12 cellular contexts compared by ENCODE assay signal in genomic region chr2:169891593-169892298, GRCh38.
DNase-seq lines count a peak whose midpoint lies in the region; ATAC-seq, FAIRE-seq and TF ChIP-seq lines count a peak whose summit lies in the region.
"Had no signal": no experiment of that assay in that cellular context is flagged by ENCODE, and none has a peak within 500 bp of the region (broad histone marks: within the 10 kb centered on the region; RNA-seq: fewer than 3 reads in every experiment).

No MANE protein-coding gene starts in this region.

- peaks cover 20% of the 10 kb centered on the region for H3K4me1 ChIP-seq in adipocyte (ENCODE audit: control insufficient read depth, insufficient read depth, low read length)
- H3K4me1 ChIP-seq: BLaER1 had no signal

- peaks cover 25% of the 10 kb centered on the region for H3K36me3 ChIP-seq in adipocyte (ENCODE audit: control insufficient read depth, insufficient read depth, low read length, severe bottlenecking)

- H3K27me3 ChIP-seq in adipocyte (replicated peaks; ENCODE audit: control insufficient read depth, insufficient read depth, low read length), result no peaks in the 10 kb centered on the region
- H3K27me3 ChIP-seq: BLaER1 had no signal

- TF ChIP-seq CTCF in LNCaP clone FGC (IDR thresholded peaks at IDR 0.05; ENCODE audit: control insufficient read depth, extremely low read depth, insufficient read depth), result no peak

- peak; percentile 20 for DNase-seq in AG08396 (ENCODE audit: low spot score)
- peak; percentile 44 for DNase-seq in LNCaP clone FGC (ENCODE audit: low read depth)
- DNase-seq in adipocyte (ENCODE audit: low read depth), result peak; percentile 35
- DNase-seq in glomerular visceral epithelial cell (ENCODE audit: extremely low spot score), result no peak
- DNase-seq in MV-4-11 (lab: John Stamatoyannopoulos, UW), result no peak
- no peak for DNase-seq in Ammon's horn (ENCODE audit: low spot score)
- DNase-seq: activated effector memory CD4-positive, alpha-beta T cell treated with Interleukin-2 at 50 U/mL for 16 hours; effector CD8-positive, alpha-beta T cell; posterior cingulate gyrus had no signal

- ATAC-seq in HG03571 (IDR thresholded peaks at IDR 0.05; ENCODE audit: unreplicated experiment), result no peak

- no peak overlapping the region for H3K9ac ChIP-seq in adipocyte (ENCODE audit: low read length)
- H3K9ac ChIP-seq: BLaER1 had no signal

- no peaks in the 10 kb centered on the region for H3K9me3 ChIP-seq in adipocyte (ENCODE audit: control insufficient read depth, low read length)
- H3K9me3 ChIP-seq: BLaER1 had no signal

- H3K4me3 ChIP-seq in LNCaP clone FGC (ENCODE audit: low read depth, low read length) (no peak overlapping the region), adipocyte (ENCODE audit: low read length) (no peak overlapping the region)
- H3K4me3 ChIP-seq: BLaER1 had no signal

- peak; percentile 97 for FAIRE-seq in islet of Langerhans (lab: Jason Lieb, UNC)

Comparison
In these comparisons a context has a peak if more than half of its experiments do, and no peak if none do; other contexts are left out.
1. DNase-seq: peak in AG08396 (single experiment), LNCaP clone FGC (single experiment) and adipocyte (single experiment); none in glomerular visceral epithelial cell (single experiment), MV-4-11 (single experiment) and Ammon's horn (single experiment).